In the genomic region with DNA sequence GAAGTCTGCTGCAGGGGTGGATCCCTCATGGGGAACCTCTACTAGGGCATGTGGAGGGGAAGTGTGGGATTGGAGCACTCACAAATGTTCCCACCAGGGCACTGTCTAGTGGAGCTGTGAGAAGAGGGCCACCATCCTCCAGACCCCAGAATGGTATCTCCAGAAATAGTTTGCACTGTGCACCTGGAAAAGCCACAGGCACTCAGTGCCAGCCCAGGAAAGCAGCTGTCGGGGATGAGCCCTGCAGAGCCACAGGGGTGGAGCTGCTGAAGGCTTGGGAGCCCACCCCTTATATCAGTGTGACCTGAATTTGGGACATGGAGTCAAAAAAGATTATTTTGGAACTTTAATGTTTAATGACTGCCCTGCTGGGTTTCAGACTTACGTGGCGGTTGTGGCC, we compare ENCODE assay signal across 31 cellular contexts. TPM values are rescaled to one million over a fixed set of nuclear protein-coding genes. Genes with fewer than 3 reads are reported as not detected.
"Had no signal": no experiment of that assay in that cellular context is flagged by ENCODE, and none has a peak within 500 bp of the region (broad histone marks: within the 10 kb centered on the region; RNA-seq: fewer than 3 reads in every experiment).

No MANE protein-coding gene starts in this region.

- H3K27me3 ChIP-seq: stomach, suprapubic skin, testis, thyroid gland, tibial artery, tibial nerve, transverse colon, upper lobe of left lung, upper lobe of right lung, uterus, vagina had no signal

- H3K9me3 ChIP-seq: stomach, suprapubic skin, testis, thoracic aorta, thyroid gland, tibial artery, tibial nerve, transverse colon, upper lobe of left lung, upper lobe of right lung, uterus, vagina had no signal

- H3K36me3 ChIP-seq: stomach, suprapubic skin, thoracic aorta, thyroid gland, tibial artery, tibial nerve, transverse colon, upper lobe of left lung, upper lobe of right lung, uterus, vagina had no signal

- H3K4me1 ChIP-seq: stomach, suprapubic skin, testis, thyroid gland, tibial artery, tibial nerve, transverse colon, upper lobe of left lung, upper lobe of right lung, uterus, vagina had no signal

- H3K4me3 ChIP-seq: stomach, suprapubic skin, testis, thoracic aorta, thyroid gland, tibial artery, tibial nerve, transverse colon, upper lobe of left lung, upper lobe of right lung, uterus, vagina had no signal

- ATAC-seq: stimulated activated effector memory CD8-positive, alpha-beta T cell treated with anti-CD3 and anti-CD28 coated beads, Interleukin-12 subunit alpha, Interleukin-12 subunit beta, amount 100 ng/mL, for 72 hours; stimulated activated memory B cell treated with anti-CD40 and anti-IgM and Interleukin-4, amounts not matched to agents 10 μg/mL and 1 μg/mL and 100 μg/mL, for 72 hours; stimulated activated naive B cell treated with anti-CD40 and anti-IgM and Interleukin-4, amounts not matched to agents 10 μg/mL and 1 μg/mL and 100 μg/mL, for 72 hours; stimulated activated naive CD8-positive, alpha-beta T cell treated with anti-CD3 and anti-CD28 coated beads, Interleukin-15, amount 100 ng/mL, for 72 hours; stimulated activated naive CD8-positive, alpha-beta T cell treated with anti-CD3 and anti-CD28 coated beads, Interleukin-15, Interleukin-2, amounts not matched to agents 100 U/mL and 50 U/mL, for 24 hours; upper lobe of right lung had no signal

- DNase-seq: stimulated activated CD4-positive, alpha-beta T cell treated with anti-CD3 and anti-CD28 coated beads, Interleukin-2, amount 100 ng/mL, for 48 hours; stimulated activated CD4-positive, alpha-beta T cell treated with anti-CD3 and anti-CD28 coated beads, Interleukin-4, amount 100 ng/mL, for 1 hour; stimulated activated CD4-positive, alpha-beta T cell treated with anti-CD3 and anti-CD28 coated beads, Interleukin-4, amount 100 ng/mL, for 24 hours; stimulated activated CD4-positive, alpha-beta T cell treated with anti-CD3 and anti-CD28 coated beads, Interleukin-4, amount 100 ng/mL, for 4 hours; stimulated activated CD8-positive, alpha-beta memory T cell treated with anti-CD3 and anti-CD28 coated beads, Interleukin-4, amount 100 ng/mL, for 48 hours; stimulated activated naive B cell treated with anti-CD40 and anti-IgM and Interleukin-4, amounts not matched to agents 10 μg/mL and 1 μg/mL and 100 μg/mL, for 72 hours; stimulated activated naive CD4-positive, alpha-beta T cell; stimulated activated naive CD4-positive, alpha-beta T cell treated with Interleukin-2 at 50 U/mL for 16 hours; stimulated activated naive CD8-positive, alpha-beta T cell treated with anti-CD3 and anti-CD28 coated beads, Interleukin-15, amount 100 ng/mL, for 72 hours; stimulated activated naive CD8-positive, alpha-beta T cell treated with anti-CD3 and anti-CD28 coated beads, Interleukin-15, Interleukin-2, amounts not matched to agents 100 U/mL and 50 U/mL, for 24 hours; stomach; substantia nigra; testis; thyroid gland; tibial artery; transverse colon; trophoblast cell; upper lobe of left lung; upper lobe of right lung; uterus had no signal

- H3K27ac ChIP-seq: stomach, suprapubic skin, testis, thoracic aorta, thyroid gland, tibial artery, tibial nerve, transverse colon, upper lobe of left lung, upper lobe of right lung, uterus, vagina had no signal

RNA-seq across cellular contexts. Expression of a gene that starts 40.4 kb away (rescaled TPM):
- total RNA-seq: stomach, subcutaneous adipose tissue, suprapubic skin, temporal lobe, thoracic aorta, thyroid gland, tibial nerve, transverse colon, upper lobe of left lung, upper lobe of right lung, ureter, urinary bladder, uterus, vagina had no signal
- polyA plus RNA-seq: stomach, thymus, urinary bladder had no signal
